In genomic region chr16:28538733-28539596, GRCh38 we compare ENCODE assay signal across 1 cellular context.
TF ChIP-seq lines count a peak whose summit lies in the region.

Gene NUPR1, minus strand, starts transcription at chr16:28538974. Its CDS starts 67 bp downstream, at chr16:28538907.

TF ChIP-seq in HepG2, 621 proteins besides CTCF, POLR2A, EP300 and RAD21 (continued from another document and continues in another):
- 0 out of 2 replicates have a peak, but pooled peaks have one; percentile 38 for TF ChIP-seq E2F1 (CRISPR knock-in tag; IDR thresholded peaks at IDR 0.05)
- peak; percentile 95 for TF ChIP-seq ZNF607 (CRISPR knock-in tag; IDR thresholded peaks at IDR 0.05; ENCODE audit: borderline replicate concordance)
- peak; percentile 92 for TF ChIP-seq ZFY (CRISPR knock-in tag; IDR thresholded peaks at IDR 0.05)
- TF ChIP-seq ZSCAN30 (CRISPR knock-in tag; IDR thresholded peaks at IDR 0.05): 0 out of 2 replicates have a peak, but pooled peaks have one; percentile 27
- TF ChIP-seq BCL6 (CRISPR knock-in tag; IDR thresholded peaks at IDR 0.05): peak; percentile 82
- no peak for TF ChIP-seq GMEB1 (CRISPR knock-in tag; IDR thresholded peaks at IDR 0.05; ENCODE audit: borderline replicate concordance)
- TF ChIP-seq TBX2 (CRISPR knock-in tag; IDR thresholded peaks at IDR 0.05; ENCODE audit: borderline replicate concordance): peak; percentile 54; the same call in 1 of the 2 replicates
- peak; percentile 81 for TF ChIP-seq CBX5 (CRISPR knock-in tag; IDR thresholded peaks at IDR 0.05; ENCODE audit: borderline replicate concordance)
- TF ChIP-seq, protein P1, sequence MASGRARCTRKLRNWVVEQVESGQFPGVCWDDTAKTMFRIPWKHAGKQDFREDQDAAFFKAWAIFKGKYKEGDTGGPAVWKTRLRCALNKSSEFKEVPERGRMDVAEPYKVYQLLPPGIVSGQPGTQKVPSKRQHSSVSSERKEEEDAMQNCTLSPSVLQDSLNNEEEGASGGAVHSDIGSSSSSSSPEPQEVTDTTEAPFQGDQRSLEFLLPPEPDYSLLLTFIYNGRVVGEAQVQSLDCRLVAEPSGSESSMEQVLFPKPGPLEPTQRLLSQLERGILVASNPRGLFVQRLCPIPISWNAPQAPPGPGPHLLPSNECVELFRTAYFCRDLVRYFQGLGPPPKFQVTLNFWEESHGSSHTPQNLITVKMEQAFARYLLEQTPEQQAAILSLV (CRISPR knock-in tag; IDR thresholded peaks at IDR 0.05; ENCODE audit: borderline replicate concordance): peak; percentile 67; the same call in 1 of the 2 replicates
- TF ChIP-seq, protein P2, sequence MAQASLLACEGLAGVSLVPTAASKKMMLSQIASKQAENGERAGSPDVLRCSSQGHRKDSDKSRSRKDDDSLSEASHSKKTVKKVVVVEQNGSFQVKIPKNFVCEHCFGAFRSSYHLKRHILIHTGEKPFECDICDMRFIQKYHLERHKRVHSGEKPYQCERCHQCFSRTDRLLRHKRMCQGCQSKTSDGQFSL (CRISPR knock-in tag; IDR thresholded peaks at IDR 0.05): 0 out of 2 replicates have a peak, but pooled peaks have one; percentile 42
- no peak for TF ChIP-seq RORA (CRISPR knock-in tag; IDR thresholded peaks at IDR 0.05)
- TF ChIP-seq ZNF580 (CRISPR knock-in tag; IDR thresholded peaks at IDR 0.05; ENCODE audit: borderline replicate concordance, low read depth): peak; percentile 51; the same call in 1 of the 2 replicates
- 0 out of 2 replicates have a peak, but pooled peaks have one; percentile 50 for TF ChIP-seq ZNF746 (CRISPR knock-in tag; IDR thresholded peaks at IDR 0.05)
- TF ChIP-seq HIC2 (CRISPR knock-in tag; IDR thresholded peaks at IDR 0.05; ENCODE audit: low read depth): no peak
- TF ChIP-seq RARA (CRISPR knock-in tag; IDR thresholded peaks at IDR 0.05): peak; percentile 70
- TF ChIP-seq TAF1 (CRISPR knock-in tag; IDR thresholded peaks at IDR 0.05): peak; percentile 65
- TF ChIP-seq, protein P3, sequence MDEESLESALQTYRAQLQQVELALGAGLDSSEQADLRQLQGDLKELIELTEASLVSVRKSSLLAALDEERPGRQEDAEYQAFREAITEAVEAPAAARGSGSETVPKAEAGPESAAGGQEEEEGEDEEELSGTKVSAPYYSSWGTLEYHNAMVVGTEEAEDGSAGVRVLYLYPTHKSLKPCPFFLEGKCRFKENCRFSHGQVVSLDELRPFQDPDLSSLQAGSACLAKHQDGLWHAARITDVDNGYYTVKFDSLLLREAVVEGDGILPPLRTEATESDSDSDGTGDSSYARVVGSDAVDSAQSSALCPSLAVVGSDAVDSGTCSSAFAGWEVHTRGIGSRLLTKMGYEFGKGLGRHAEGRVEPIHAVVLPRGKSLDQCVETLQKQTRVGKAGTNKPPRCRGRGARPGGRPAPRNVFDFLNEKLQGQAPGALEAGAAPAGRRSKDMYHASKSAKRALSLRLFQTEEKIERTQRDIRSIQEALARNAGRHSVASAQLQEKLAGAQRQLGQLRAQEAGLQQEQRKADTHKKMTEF (CRISPR knock-in tag; IDR thresholded peaks at IDR 0.05): peak; percentile 49; the same call in 1 of the 2 replicates
- TF ChIP-seq ZBTB39 (CRISPR knock-in tag; IDR thresholded peaks at IDR 0.05): no peak
- 0 out of 2 replicates have a peak, but pooled peaks have one; percentile 20 for TF ChIP-seq SP2 (CRISPR knock-in tag; IDR thresholded peaks at IDR 0.05)
- peak; percentile 85 for TF ChIP-seq MED1 (CRISPR knock-in tag; IDR thresholded peaks at IDR 0.05)
- no peak for TF ChIP-seq ARID3A (IDR thresholded peaks at IDR 0.05; ENCODE audit: low read depth, low read length)
- TF ChIP-seq HOXD1 (CRISPR knock-in tag; IDR thresholded peaks at IDR 0.05): peak; percentile 82; the same call in 1 of the 2 replicates
- TF ChIP-seq NKX3-1 (CRISPR knock-in tag; IDR thresholded peaks at IDR 0.05): 0 out of 2 replicates have a peak, but pooled peaks have one; percentile 31
- TF ChIP-seq ZNF644 (CRISPR knock-in tag; IDR thresholded peaks at IDR 0.05; ENCODE audit: low read depth): peak; percentile 27
- peak; percentile 57; the same call in 1 of the 2 replicates for TF ChIP-seq ZNF329 (CRISPR knock-in tag; IDR thresholded peaks at IDR 0.05; ENCODE audit: low read depth)
- TF ChIP-seq TGIF2 (CRISPR knock-in tag; IDR thresholded peaks at IDR 0.05): peak; percentile 70
- peak; percentile 31; the same call in 1 of the 2 replicates for TF ChIP-seq THRA (CRISPR knock-in tag; IDR thresholded peaks at IDR 0.05; ENCODE audit: borderline replicate concordance)
- peak; percentile 65; the same call in 1 of the 2 replicates for TF ChIP-seq SOX5 (CRISPR knock-in tag; IDR thresholded peaks at IDR 0.05; ENCODE audit: borderline replicate concordance)
- 0 out of 2 replicates have a peak, but pooled peaks have one; percentile 56 for TF ChIP-seq NAIF1 (CRISPR knock-in tag; IDR thresholded peaks at IDR 0.05; ENCODE audit: borderline replicate concordance)
- peak; percentile 88 for TF ChIP-seq ZNF350 (CRISPR knock-in tag; IDR thresholded peaks at IDR 0.05; ENCODE audit: borderline replicate concordance, low read depth)
- peak; percentile 62; the same call in 1 of the 2 replicates for TF ChIP-seq ZNF12 (CRISPR knock-in tag; IDR thresholded peaks at IDR 0.05)
- peak; percentile 81 for TF ChIP-seq ZNF501 (CRISPR knock-in tag; IDR thresholded peaks at IDR 0.05)
- TF ChIP-seq, protein P4, sequence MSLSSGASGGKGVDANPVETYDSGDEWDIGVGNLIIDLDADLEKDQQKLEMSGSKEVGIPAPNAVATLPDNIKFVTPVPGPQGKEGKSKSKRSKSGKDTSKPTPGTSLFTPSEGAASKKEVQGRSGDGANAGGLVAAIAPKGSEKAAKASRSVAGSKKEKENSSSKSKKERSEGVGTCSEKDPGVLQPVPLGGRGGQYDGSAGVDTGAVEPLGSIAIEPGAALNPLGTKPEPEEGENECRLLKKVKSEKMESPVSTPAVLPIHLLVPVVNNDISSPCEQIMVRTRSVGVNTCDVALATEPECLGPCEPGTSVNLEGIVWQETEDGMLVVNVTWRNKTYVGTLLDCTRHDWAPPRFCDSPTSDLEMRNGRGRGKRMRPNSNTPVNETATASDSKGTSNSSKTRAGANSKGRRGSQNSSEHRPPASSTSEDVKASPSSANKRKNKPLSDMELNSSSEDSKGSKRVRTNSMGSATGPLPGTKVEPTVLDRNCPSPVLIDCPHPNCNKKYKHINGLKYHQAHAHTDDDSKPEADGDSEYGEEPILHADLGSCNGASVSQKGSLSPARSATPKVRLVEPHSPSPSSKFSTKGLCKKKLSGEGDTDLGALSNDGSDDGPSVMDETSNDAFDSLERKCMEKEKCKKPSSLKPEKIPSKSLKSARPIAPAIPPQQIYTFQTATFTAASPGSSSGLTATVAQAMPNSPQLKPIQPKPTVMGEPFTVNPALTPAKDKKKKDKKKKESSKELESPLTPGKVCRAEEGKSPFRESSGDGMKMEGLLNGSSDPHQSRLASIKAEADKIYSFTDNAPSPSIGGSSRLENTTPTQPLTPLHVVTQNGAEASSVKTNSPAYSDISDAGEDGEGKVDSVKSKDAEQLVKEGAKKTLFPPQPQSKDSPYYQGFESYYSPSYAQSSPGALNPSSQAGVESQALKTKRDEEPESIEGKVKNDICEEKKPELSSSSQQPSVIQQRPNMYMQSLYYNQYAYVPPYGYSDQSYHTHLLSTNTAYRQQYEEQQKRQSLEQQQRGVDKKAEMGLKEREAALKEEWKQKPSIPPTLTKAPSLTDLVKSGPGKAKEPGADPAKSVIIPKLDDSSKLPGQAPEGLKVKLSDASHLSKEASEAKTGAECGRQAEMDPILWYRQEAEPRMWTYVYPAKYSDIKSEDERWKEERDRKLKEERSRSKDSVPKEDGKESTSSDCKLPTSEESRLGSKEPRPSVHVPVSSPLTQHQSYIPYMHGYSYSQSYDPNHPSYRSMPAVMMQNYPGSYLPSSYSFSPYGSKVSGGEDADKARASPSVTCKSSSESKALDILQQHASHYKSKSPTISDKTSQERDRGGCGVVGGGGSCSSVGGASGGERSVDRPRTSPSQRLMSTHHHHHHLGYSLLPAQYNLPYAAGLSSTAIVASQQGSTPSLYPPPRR (CRISPR knock-in tag; IDR thresholded peaks at IDR 0.05; ENCODE audit: borderline replicate concordance): peak; percentile 47; the same call in 1 of the 2 replicates
- peak; percentile 34; the same call in 1 of the 2 replicates for TF ChIP-seq ZNF772 (CRISPR knock-in tag; IDR thresholded peaks at IDR 0.05)
- TF ChIP-seq ZNF629 (CRISPR knock-in tag; conservative IDR thresholded peaks at IDR 0.05): 0 out of 2 replicates have a peak, but pooled peaks have one; percentile 48
- TF ChIP-seq MTA1 (CRISPR knock-in tag; IDR thresholded peaks at IDR 0.05; ENCODE audit: borderline replicate concordance): 0 out of 2 replicates have a peak, but pooled peaks have one; percentile 49
